ENCODE assay signal across 26 cellular contexts in genomic region chr9:1995084-1995483, GRCh38.
"Had no signal": no experiment of that assay in that cellular context is flagged by ENCODE, and none has a peak within 500 bp of the region (broad histone marks: within the 10 kb centered on the region; RNA-seq: fewer than 3 reads in every experiment).

No MANE protein-coding gene starts in this region.

- H3K9me3 ChIP-seq: ascending aorta, body of pancreas, MG63, SJSA1 had no signal

- H3K27me3 ChIP-seq: ascending aorta, body of pancreas, MG63, SJSA1 had no signal

- H3K4me3 ChIP-seq: ascending aorta, body of pancreas, MG63, SJSA1 had no signal

- H3K4me1 ChIP-seq: ascending aorta, body of pancreas, SJSA1 had no signal

- H3K27ac Mint-ChIP-seq: activated CD4-positive, alpha-beta memory T cell treated with anti-CD3 and anti-CD28 coated beads for 36 hours; activated CD4-positive, alpha-beta T cell treated with anti-CD3 and anti-CD28 coated beads, Interleukin-2, amount 10 ng/mL, durations not matched to agents 7 days and 5 days; activated naive CD4-positive, alpha-beta T cell treated with anti-CD3 and anti-CD28 coated beads, Interleukin-2, amount 50 U/mL, for 72 hours; activated naive CD8-positive, alpha-beta T cell treated with anti-CD3 and anti-CD28 coated beads, Interleukin-2, amount 50 U/mL, for 24 hours; T-helper 1 cell treated with Interleukin-12 subunit alpha and Interleukin-12 subunit beta and Interleukin-4 antibody, amounts not matched to agents 30 μg/mL and 1 μg/mL, for 36 hours had no signal

- DNase-seq: activated CD4-positive, alpha-beta memory T cell treated with anti-CD3 and anti-CD28 coated beads for 36 hours; activated CD4-positive, alpha-beta T cell treated with anti-CD3 and anti-CD28 coated beads, Interleukin-2, amount 10 ng/mL, durations not matched to agents 7 days and 5 days; activated CD4-positive, CD25-positive, alpha-beta regulatory T cell; activated CD8-positive, alpha-beta memory T cell treated with anti-CD3 and anti-CD28 coated beads for 24 hours; activated effector memory CD4-positive, alpha-beta T cell treated with anti-CD3 and anti-CD28 coated beads, Interleukin-2, amount 50 U/mL, for 16 hours; activated naive CD4-positive, alpha-beta T cell treated with Interleukin-2 at 50 U/mL for 16 hours; activated naive CD8-positive, alpha-beta T cell treated with anti-CD3 and anti-CD28 coated beads, Interleukin-2, amount 50 U/mL, for 24 hours; activated T-cell treated with anti-CD3 and anti-CD28 coated beads, Interleukin-2, amount 50 U/mL, for 4 hours; amniotic stem cell; body of pancreas; central memory CD4-positive, alpha-beta T cell; MG63; MV-4-11; NCI-H1092 treated with DMSO at 0.1 percent for 48 hours; NCI-H1417 treated with DMSO at 0.1 percent for 48 hours; NCI-H1694; NCI-H2029 treated with DMSO at 0.1 percent for 48 hours; NCI-H510A treated with DMSO at 0.1 percent for 48 hours; NCI-H69; NK-92 treated with Interleukin-12 subunit alpha and Interleukin-12 subunit beta, amount 100 ng/mL, for 24 hours; PC-3; SHP77 had no signal

- H3K36me3 Mint-ChIP-seq: activated CD4-positive, alpha-beta memory T cell treated with anti-CD3 and anti-CD28 coated beads for 36 hours; activated naive CD4-positive, alpha-beta T cell treated with anti-CD3 and anti-CD28 coated beads, Interleukin-2, amount 50 U/mL, for 72 hours had no signal

- H3K27ac ChIP-seq: ascending aorta, body of pancreas, SJSA1 had no signal

- H3K36me3 ChIP-seq: ascending aorta, MG63, SJSA1 had no signal

- H3K4me3 Mint-ChIP-seq: activated CD4-positive, alpha-beta memory T cell treated with anti-CD3 and anti-CD28 coated beads for 36 hours; activated CD4-positive, alpha-beta T cell treated with anti-CD3 and anti-CD28 coated beads, Interleukin-2, amount 10 ng/mL, durations not matched to agents 7 days and 5 days; activated naive CD8-positive, alpha-beta T cell treated with anti-CD3 and anti-CD28 coated beads, Interleukin-2, amount 50 U/mL, for 24 hours; activated T-cell treated with anti-CD3 and anti-CD28 coated beads, Interleukin-2, amount 50 U/mL, for 4 hours; T-helper 1 cell treated with Interleukin-12 subunit alpha and Interleukin-12 subunit beta and Interleukin-4 antibody, amounts not matched to agents 30 μg/mL and 1 μg/mL, for 36 hours had no signal

- ATAC-seq: activated naive CD4-positive, alpha-beta T cell treated with anti-CD3 and anti-CD28 coated beads, Interleukin-2, amount 50 U/mL, for 72 hours; activated naive CD8-positive, alpha-beta T cell treated with anti-CD3 and anti-CD28 coated beads, Interleukin-2, amount 50 U/mL, for 24 hours; activated T-cell treated with anti-CD3 and anti-CD28 coated beads, Interleukin-2, amount 50 U/mL, for 4 hours; body of pancreas; PC-3 had no signal

- H3K27me3 Mint-ChIP-seq: activated naive CD8-positive, alpha-beta T cell treated with anti-CD3 and anti-CD28 coated beads, Interleukin-2, amount 50 U/mL, for 24 hours had no signal

- H3K9me3 Mint-ChIP-seq: activated CD4-positive, alpha-beta memory T cell treated with anti-CD3 and anti-CD28 coated beads for 36 hours; activated CD4-positive, alpha-beta T cell treated with anti-CD3 and anti-CD28 coated beads, Interleukin-2, amount 10 ng/mL, durations not matched to agents 7 days and 5 days; activated naive CD4-positive, alpha-beta T cell treated with anti-CD3 and anti-CD28 coated beads, Interleukin-2, amount 50 U/mL, for 72 hours; activated naive CD8-positive, alpha-beta T cell treated with anti-CD3 and anti-CD28 coated beads, Interleukin-2, amount 50 U/mL, for 24 hours; activated T-cell treated with anti-CD3 and anti-CD28 coated beads, Interleukin-2, amount 50 U/mL, for 4 hours; T-helper 1 cell treated with Interleukin-12 subunit alpha and Interleukin-12 subunit beta and Interleukin-4 antibody, amounts not matched to agents 30 μg/mL and 1 μg/mL, for 36 hours had no signal

- H3K4me1 Mint-ChIP-seq: activated CD4-positive, alpha-beta T cell treated with anti-CD3 and anti-CD28 coated beads, Interleukin-2, amount 10 ng/mL, durations not matched to agents 7 days and 5 days; activated naive CD8-positive, alpha-beta T cell treated with anti-CD3 and anti-CD28 coated beads, Interleukin-2, amount 50 U/mL, for 24 hours had no signal
